Comparison of ENCODE assay signal across 25 cellular contexts in the genomic region with DNA sequence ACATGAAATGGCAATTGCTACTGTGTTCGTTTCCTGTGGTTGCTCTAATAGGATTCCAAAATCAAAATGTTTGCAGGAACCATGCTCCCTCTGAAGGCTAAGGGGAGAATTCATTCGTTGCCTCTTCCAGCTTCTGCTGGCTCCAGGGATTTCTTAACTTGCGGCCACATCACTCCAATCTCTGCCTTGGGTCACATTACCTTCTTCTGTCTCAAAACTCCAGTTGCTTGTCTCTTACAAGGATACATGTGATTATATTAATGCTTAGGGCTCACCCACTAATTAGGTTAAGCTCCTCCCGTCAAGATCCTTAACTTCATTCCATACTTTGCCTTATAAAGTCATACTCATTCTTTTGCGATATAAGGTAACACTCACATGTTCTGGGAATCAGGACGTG.
"Had no signal": no experiment of that assay in that cellular context is flagged by ENCODE, and none has a peak within 500 bp of the region (broad histone marks: within the 10 kb centered on the region; RNA-seq: fewer than 3 reads in every experiment).

No MANE protein-coding gene starts in this region.

- H3K4me1 Mint-ChIP-seq: activated CD4-positive, alpha-beta memory T cell treated with anti-CD3 and anti-CD28 coated beads, Interleukin-2, amount 10 ng/mL, durations not matched to agents 7 days and 5 days; activated CD4-positive, alpha-beta T cell treated with anti-CD3 and anti-CD28 coated beads for 36 hours; activated T-helper 17 cell treated with anti-CD3 and anti-CD28 coated beads, Interleukin-2, amount 50 U/mL, for 72 hours; T-helper 17 cell had no signal

- H3K36me3 ChIP-seq: adrenal gland had no signal

- ATAC-seq: activated CD4-positive, alpha-beta T cell treated with anti-CD3 and anti-CD28 coated beads for 36 hours; activated T-helper 17 cell treated with anti-CD3 and anti-CD28 coated beads, Interleukin-2, amount 50 U/mL, for 72 hours; K562; PC-3; T-helper 17 cell had no signal

- H3K4me3 Mint-ChIP-seq: activated CD4-positive, alpha-beta memory T cell treated with anti-CD3 and anti-CD28 coated beads, Interleukin-2, amount 10 ng/mL, durations not matched to agents 7 days and 5 days; activated CD4-positive, alpha-beta T cell treated with anti-CD3 and anti-CD28 coated beads for 36 hours; activated naive CD4-positive, alpha-beta T cell treated with anti-CD3 and anti-CD28 coated beads for 36 hours; activated naive CD8-positive, alpha-beta T cell; activated T-helper 17 cell treated with anti-CD3 and anti-CD28 coated beads, Interleukin-2, amount 50 U/mL, for 72 hours; T-helper 17 cell had no signal

- H3K9me3 Mint-ChIP-seq: activated CD4-positive, alpha-beta memory T cell treated with anti-CD3 and anti-CD28 coated beads, Interleukin-2, amount 10 ng/mL, durations not matched to agents 7 days and 5 days; activated naive CD4-positive, alpha-beta T cell treated with anti-CD3 and anti-CD28 coated beads for 36 hours; activated T-helper 17 cell treated with anti-CD3 and anti-CD28 coated beads, Interleukin-2, amount 50 U/mL, for 72 hours had no signal

- H3K27ac Mint-ChIP-seq: activated CD4-positive, alpha-beta memory T cell treated with anti-CD3 and anti-CD28 coated beads, Interleukin-2, amount 10 ng/mL, durations not matched to agents 7 days and 5 days; activated CD4-positive, alpha-beta T cell treated with anti-CD3 and anti-CD28 coated beads for 36 hours; activated naive CD4-positive, alpha-beta T cell treated with anti-CD3 and anti-CD28 coated beads for 36 hours; activated naive CD8-positive, alpha-beta T cell; activated T-helper 17 cell treated with anti-CD3 and anti-CD28 coated beads, Interleukin-2, amount 50 U/mL, for 72 hours; T-helper 17 cell had no signal

- H3K36me3 Mint-ChIP-seq: activated naive CD8-positive, alpha-beta T cell had no signal

- DNase-seq: activated CD4-positive, alpha-beta memory T cell treated with anti-CD3 and anti-CD28 coated beads, Interleukin-2, amount 10 ng/mL, durations not matched to agents 7 days and 5 days; activated CD4-positive, alpha-beta T cell treated with anti-CD3 and anti-CD28 coated beads for 36 hours; activated CD4-positive, alpha-beta T cell treated with anti-CD3 and anti-CD28 coated beads, Interleukin-2, amount 50 U/mL, for 1 hour; activated gamma-delta T cell; activated naive CD4-positive, alpha-beta T cell treated with anti-CD3 and anti-CD28 coated beads for 36 hours; activated T-cell treated with anti-CD3 and anti-CD28 coated beads for 4 hours; activated T-cell treated with anti-CD3 and anti-CD28 coated beads, Interleukin-2, amount 50 U/mL, for 48 hours; adrenal gland; anterior cingulate cortex; caudate nucleus; Kasumi-1; NCI-H1048; NCI-H146; NCI-H187 treated with DMSO at 0.1 percent for 48 hours; NCI-H2081 treated with DMSO at 0.1 percent for 48 hours; NCI-H446; NCI-H524 treated with DMSO at 0.1 percent for 48 hours; NCI-H774; PC-3; SHP77 treated with DMSO at 0.1 percent for 48 hours; T-helper 17 cell; T-helper 9 cell had no signal

- H3K27ac ChIP-seq: adrenal gland had no signal

- H3K9me3 ChIP-seq: adrenal gland had no signal

- H3K4me3 ChIP-seq: adrenal gland, K562 had no signal

- H3K27me3 Mint-ChIP-seq: activated CD4-positive, alpha-beta memory T cell treated with anti-CD3 and anti-CD28 coated beads, Interleukin-2, amount 10 ng/mL, durations not matched to agents 7 days and 5 days; activated CD4-positive, alpha-beta T cell treated with anti-CD3 and anti-CD28 coated beads for 36 hours; activated naive CD8-positive, alpha-beta T cell; activated T-helper 17 cell treated with anti-CD3 and anti-CD28 coated beads, Interleukin-2, amount 50 U/mL, for 72 hours had no signal

- H3K27me3 ChIP-seq: adrenal gland had no signal

- H3K4me1 ChIP-seq: adrenal gland had no signal
